Comparison of ENCODE assay signal across 1 cellular context in the genomic region with DNA sequence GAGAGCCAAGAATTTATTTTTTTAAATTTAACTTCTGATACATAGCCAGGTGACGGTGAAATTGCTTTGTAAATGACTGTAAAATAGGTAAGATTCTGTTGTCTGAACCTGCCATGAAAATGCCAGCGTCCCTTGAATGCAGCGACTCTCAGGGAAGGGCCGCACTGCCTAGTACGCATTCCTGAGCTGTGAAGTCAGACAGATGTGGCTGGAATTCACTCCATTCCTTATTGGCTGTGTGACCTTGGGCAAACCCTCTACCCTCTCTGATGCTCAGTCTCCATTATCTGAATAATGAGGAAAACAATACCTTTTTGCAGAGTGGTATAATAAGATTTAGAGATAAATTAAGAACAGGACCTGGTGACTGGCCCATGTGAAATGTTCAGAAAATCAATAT.
TF ChIP-seq lines count a peak whose summit lies in the region.

No MANE protein-coding gene starts in this region.

TF ChIP-seq in WTC11, 78 proteins besides CTCF, POLR2A, EP300 and RAD21 (continued from another document):
- no peak for TF ChIP-seq CDX4 (CRISPR knock-in tag; IDR thresholded peaks at IDR 0.05; ENCODE audit: borderline replicate concordance)
- no peak for TF ChIP-seq IRF1 (CRISPR knock-in tag; IDR thresholded peaks at IDR 0.05)
